ENCODE assay signal across 1 cellular context in genomic region chr11:46242961-46243795, GRCh38.
TF ChIP-seq lines count a peak whose summit lies in the region.

No MANE protein-coding gene starts in this region.

TF ChIP-seq in HepG2, 621 proteins besides CTCF, POLR2A, EP300 and RAD21 (continued from another document and continues in another):
- TF ChIP-seq UBTF (CRISPR knock-in tag; IDR thresholded peaks at IDR 0.05) (peak; percentile 84), ZUFSP (CRISPR knock-in tag; IDR thresholded peaks at IDR 0.05; ENCODE audit: borderline replicate concordance) (no peak), HDAC1 (CRISPR knock-in tag; IDR thresholded peaks at IDR 0.05) (peak; percentile 47), GZF1 (CRISPR knock-in tag; IDR thresholded peaks at IDR 0.05) (peak; percentile 57; the same call in 1 of the 2 replicates), ZNF761 (CRISPR knock-in tag; conservative IDR thresholded peaks at IDR 0.05) (peak; percentile 88; the same call in 1 of the 2 replicates), CHD2 (IDR thresholded peaks at IDR 0.05; ENCODE audit: low read depth, low read length) (no peak), HOXA3 (CRISPR knock-in tag; IDR thresholded peaks at IDR 0.05) (peak; percentile 33; the same call in 1 of the 2 replicates), XRCC5 (optimal IDR thresholded peaks at IDR 0.05; ENCODE audit: low read length) (peak; percentile 34), ZBTB3 (CRISPR knock-in tag; IDR thresholded peaks at IDR 0.05; ENCODE audit: borderline replicate concordance, low read depth) (peak; percentile 79; the same call in 1 of the 2 replicates), FOSL2 (CRISPR knock-in tag; IDR thresholded peaks at IDR 0.05) (peak; percentile 49; the same call in 1 of the 2 replicates), ZNF446 (CRISPR knock-in tag; IDR thresholded peaks at IDR 0.05) (0 out of 2 replicates have a peak, but pooled peaks have one; percentile 38), MYC (CRISPR knock-in tag; IDR thresholded peaks at IDR 0.05; ENCODE audit: borderline replicate concordance) (peak; percentile 71; the same call in 1 of the 2 replicates), HOXA5 (CRISPR knock-in tag; IDR thresholded peaks at IDR 0.05) (0 out of 2 replicates have a peak, but pooled peaks have one; percentile 67), ZNF766 (CRISPR knock-in tag; IDR thresholded peaks at IDR 0.05; ENCODE audit: borderline replicate concordance) (peak; percentile 29; the same call in 1 of the 2 replicates), GMEB1 (CRISPR knock-in tag; IDR thresholded peaks at IDR 0.05; ENCODE audit: borderline replicate concordance) (no peak), ZFP37 (CRISPR knock-in tag; IDR thresholded peaks at IDR 0.05; ENCODE audit: borderline replicate concordance) (0 out of 2 replicates have a peak, but pooled peaks have one; percentile 48), CC2D1A (CRISPR knock-in tag; IDR thresholded peaks at IDR 0.05) (no peak), ZNF589 (CRISPR knock-in tag; conservative IDR thresholded peaks at IDR 0.05) (no peak), ZNF746 (CRISPR knock-in tag; IDR thresholded peaks at IDR 0.05) (peak; percentile 51; the same call in 1 of the 2 replicates), DPF2 (CRISPR knock-in tag; IDR thresholded peaks at IDR 0.05; ENCODE audit: borderline replicate concordance, low read depth) (no peak), TFDP2 (CRISPR knock-in tag; IDR thresholded peaks at IDR 0.05) (peak; percentile 49), ATF1 (CRISPR knock-in tag; IDR thresholded peaks at IDR 0.05) (no peak), CEBPB (IDR thresholded peaks at IDR 0.05; ENCODE audit: borderline replicate concordance, low read depth, low read length) (peak; percentile 99), RERE (CRISPR knock-in tag; IDR thresholded peaks at IDR 0.05; ENCODE audit: low read depth) (no peak), ZNF652 (CRISPR knock-in tag; IDR thresholded peaks at IDR 0.05; ENCODE audit: borderline replicate concordance, low read depth) (no peak), HNRNPLL (IDR thresholded peaks at IDR 0.05; ENCODE audit: low read depth, low read length, poor library complexity, severe bottlenecking) (peak; percentile 25), ZBTB7A (CRISPR knock-in tag; IDR thresholded peaks at IDR 0.05) (no peak), ZZZ3 (CRISPR knock-in tag; IDR thresholded peaks at IDR 0.05; ENCODE audit: borderline replicate concordance) (peak; percentile 88; the same call in 1 of the 2 replicates), ZNF552 (CRISPR knock-in tag; IDR thresholded peaks at IDR 0.05; ENCODE audit: borderline replicate concordance) (peak; percentile 21; the same call in 1 of the 2 replicates), ZNF138 (CRISPR knock-in tag; IDR thresholded peaks at IDR 0.05; ENCODE audit: low read depth) (0 out of 2 replicates have a peak, but pooled peaks have one; percentile 65), ZFP82 (CRISPR knock-in tag; IDR thresholded peaks at IDR 0.05; ENCODE audit: borderline replicate concordance) (no peak), MTA3 (CRISPR knock-in tag; IDR thresholded peaks at IDR 0.05) (no peak), MXD3 (CRISPR knock-in tag; IDR thresholded peaks at IDR 0.05) (0 out of 2 replicates have a peak, but pooled peaks have one; percentile 33), RBM39 (IDR thresholded peaks at IDR 0.05; ENCODE audit: low read depth, low read length, poor library complexity, severe bottlenecking) (peak; percentile 41), SNAPC2 (CRISPR knock-in tag; IDR thresholded peaks at IDR 0.05) (0 out of 2 replicates have a peak, but pooled peaks have one; percentile 37), ZBTB43 (CRISPR knock-in tag; conservative IDR thresholded peaks at IDR 0.05) (no peak), THAP8 (CRISPR knock-in tag; IDR thresholded peaks at IDR 0.05; ENCODE audit: borderline replicate concordance) (no peak), MED8 (CRISPR knock-in tag; IDR thresholded peaks at IDR 0.05; ENCODE audit: insufficient replicate concordance) (peak; percentile 89), ZNF878 (CRISPR knock-in tag; IDR thresholded peaks at IDR 0.05) (peak; percentile 67), REL (CRISPR knock-in tag; conservative IDR thresholded peaks at IDR 0.05) (no peak), ZBTB37 (CRISPR knock-in tag; IDR thresholded peaks at IDR 0.05) (peak; percentile 27; the same call in 1 of the 2 replicates), PRDM4 (CRISPR knock-in tag; IDR thresholded peaks at IDR 0.05; ENCODE audit: borderline replicate concordance) (no peak), ZBTB21 (CRISPR knock-in tag; IDR thresholded peaks at IDR 0.05) (no peak)
